In the genomic region with DNA sequence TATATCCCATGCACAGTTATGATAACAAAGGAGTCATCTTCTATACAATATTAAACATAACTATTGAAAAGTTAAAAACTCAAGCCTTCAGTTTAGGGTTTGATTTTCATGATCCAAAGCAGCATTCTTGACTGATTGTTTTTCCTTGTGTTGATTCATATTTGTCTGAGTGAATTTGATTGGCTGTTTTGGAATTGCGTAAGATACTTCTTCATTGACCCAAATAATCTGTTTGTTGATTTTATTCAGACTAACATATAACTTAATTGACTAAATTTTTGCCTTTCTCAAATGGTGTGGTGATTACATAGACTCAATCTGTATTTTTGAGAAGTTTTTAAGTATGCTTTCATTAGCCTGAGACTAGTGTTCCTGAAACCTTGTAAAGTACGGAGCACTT, we compare ENCODE assay signal across 21 cellular contexts.
"Had no signal": no experiment of that assay in that cellular context is flagged by ENCODE, and none has a peak within 500 bp of the region (broad histone marks: within the 10 kb centered on the region; RNA-seq: fewer than 3 reads in every experiment).

No MANE protein-coding gene starts in this region.

- H3K9me3 Mint-ChIP-seq: immature natural killer cell; stimulated activated naive CD8-positive, alpha-beta T cell treated with anti-CD3 and anti-CD28 coated beads, Interleukin-15, Interleukin-2, amounts not matched to agents 100 ng/mL and 50 ng/mL, for 24 hours had no signal

- H3K36me3 Mint-ChIP-seq: immature natural killer cell; neural progenitor cell; stimulated activated effector memory CD8-positive, alpha-beta T cell treated with anti-CD3 and anti-CD28 coated beads, Interleukin-12 subunit alpha, Interleukin-12 subunit beta, amount 100 ng/mL, for 72 hours had no signal

- H3K9me3 ChIP-seq: left lung, lower lobe of right lung, neutrophil, right atrium auricular region, suprapubic skin, thoracic aorta, tibial artery, upper lobe of right lung had no signal

- H3K4me1 ChIP-seq: parathyroid adenoma had no signal

- H3K27me3 ChIP-seq: neural progenitor cell, right atrium auricular region, suprapubic skin, tibial artery, upper lobe of right lung had no signal

- H3K36me3 ChIP-seq: left lung, lower lobe of right lung, neural progenitor cell, neutrophil, right atrium auricular region, spleen, suprapubic skin, thoracic aorta, tibial artery, upper lobe of right lung had no signal

- H3K9ac ChIP-seq: neural progenitor cell, parathyroid adenoma had no signal

- DNase-seq: left cardiac atrium; left lung; lower lobe of right lung; naive thymus-derived CD8-positive, alpha-beta T cell; nephron progenitor cell; occipital lobe; spleen; stimulated activated CD4-positive, alpha-beta T cell treated with anti-CD3 and anti-CD28 coated beads, Interleukin-4, amount 100 ng/mL, for 24 hours; stimulated activated naive CD4-positive, alpha-beta T cell; tibial artery; upper lobe of right lung had no signal

- H3K4me1 Mint-ChIP-seq: stimulated activated effector memory CD8-positive, alpha-beta T cell treated with anti-CD3 and anti-CD28 coated beads, Interleukin-12 subunit alpha, Interleukin-12 subunit beta, amount 100 ng/mL, for 72 hours had no signal

- H3K27me3 Mint-ChIP-seq: progenitor cell of endocrine pancreas had no signal

- ATAC-seq: naive thymus-derived CD8-positive, alpha-beta T cell; stimulated activated effector memory CD8-positive, alpha-beta T cell treated with anti-CD3 and anti-CD28 coated beads, Interleukin-12 subunit alpha, Interleukin-12 subunit beta, amount 100 ng/mL, for 72 hours had no signal

- H3K27ac Mint-ChIP-seq: immature natural killer cell; naive thymus-derived CD8-positive, alpha-beta T cell; nephron progenitor cell; neural progenitor cell; progenitor cell of endocrine pancreas; stimulated activated effector memory CD8-positive, alpha-beta T cell treated with anti-CD3 and anti-CD28 coated beads, Interleukin-12 subunit alpha, Interleukin-12 subunit beta, amount 100 ng/mL, for 72 hours; stimulated activated naive CD8-positive, alpha-beta T cell treated with anti-CD3 and anti-CD28 coated beads, Interleukin-15, Interleukin-2, amounts not matched to agents 100 ng/mL and 50 ng/mL, for 24 hours had no signal

- H3K4me3 Mint-ChIP-seq: immature natural killer cell; naive thymus-derived CD8-positive, alpha-beta T cell; nephron progenitor cell; neural progenitor cell; stimulated activated effector memory CD8-positive, alpha-beta T cell treated with anti-CD3 and anti-CD28 coated beads, Interleukin-12 subunit alpha, Interleukin-12 subunit beta, amount 100 ng/mL, for 72 hours; stimulated activated naive CD8-positive, alpha-beta T cell treated with anti-CD3 and anti-CD28 coated beads, Interleukin-15, Interleukin-2, amounts not matched to agents 100 ng/mL and 50 ng/mL, for 24 hours had no signal

- H3K4me3 ChIP-seq: left lung, lower lobe of right lung, neural progenitor cell, right atrium auricular region, spleen, suprapubic skin, thoracic aorta, tibial artery, upper lobe of right lung had no signal
